ENCODE assay signal across 11 cellular contexts in genomic region chr1:182699673-182700350, GRCh38. TPM values are rescaled to one million over a fixed set of nuclear protein-coding genes. Genes with fewer than 3 reads are reported as not detected.
DNase-seq lines count a peak whose midpoint lies in the region; ATAC-seq, FAIRE-seq and TF ChIP-seq lines count a peak whose summit lies in the region.
"Had no signal": no experiment of that assay in that cellular context is flagged by ENCODE, and none has a peak within 500 bp of the region (broad histone marks: within the 10 kb centered on the region; RNA-seq: fewer than 3 reads in every experiment).

No MANE protein-coding gene starts in this region.

- TF ChIP-seq EP300 in neural cell (conservative IDR thresholded peaks at IDR 0.05; ENCODE audit: poor library complexity, severe bottlenecking), result no peak
- no peak for TF ChIP-seq EP300 in ovary (IDR thresholded peaks at IDR 0.05)

- no peaks in the 10 kb centered on the region for H3F3A ChIP-seq in neural cell (ENCODE audit: insufficient read depth, low read length, poor library complexity, severe bottlenecking)

- whole genome bisulfite sequencing in ovary, 3 donors, result 65 to 72% (median 66%) methylated on average over 18 to 23 of the region's 23 CpGs

- no peak for TF ChIP-seq CTCF in neural cell (IDR thresholded peaks at IDR 0.05; ENCODE audit: poor library complexity, severe bottlenecking)
- TF ChIP-seq CTCF in ovary (IDR thresholded peaks at IDR 0.05), result no peak

- intact Hi-C loops in ovary (cut with DNase I), result no loop called here

- TF ChIP-seq POLR2A in ovary (IDR thresholded peaks at IDR 0.05) (no peak), H54 (IDR thresholded peaks at IDR 0.05; ENCODE audit: low read depth, low read length) (no peak)

- no peaks in the 10 kb centered on the region for H3K9me2 ChIP-seq in neural cell (ENCODE audit: insufficient read depth, low read length)

- no peaks in the 10 kb centered on the region for H3K79me2 ChIP-seq in neural cell (replicated peaks; ENCODE audit: insufficient read depth, low read length)

- no peaks in the 10 kb centered on the region for H3K36me3 ChIP-seq in neural cell (ENCODE audit: insufficient read depth, low read length)
- H3K36me3 ChIP-seq in ovary, result no peaks in the 10 kb centered on the region

- peak overlapping the region; percentile 9 for H2AFZ ChIP-seq in neural cell (ENCODE audit: low read depth, low read length)

- H3K27me3 ChIP-seq in neural cell (ENCODE audit: insufficient read depth, low read depth, low read length) (no peaks in the 10 kb centered on the region), ovary (no peaks in the 10 kb centered on the region)

- DNase-seq in DMS79 treated with DMSO at 0.1 percent for 48 hours (lab: John Stamatoyannopoulos, UW) (peak; percentile 98), NCI-H2171 treated with DMSO at 0.1 percent for 48 hours (lab: John Stamatoyannopoulos, UW) (peak; percentile 99), ovary (no peak), DMS53 treated with DMSO at 0.1 percent for 48 hours (lab: John Stamatoyannopoulos, UW; ENCODE audit: unreplicated experiment) (no peak), NCI-H1105 treated with DMSO at 0.1 percent for 48 hours (lab: John Stamatoyannopoulos, UW) (no peak), H54 (ENCODE audit: insufficient read length, low spot score) (no peak)
- DNase-seq: CD4-positive, CD25-positive, alpha-beta regulatory T cell; effector CD4-positive, alpha-beta T cell; HCEC 1CT had no signal

- H3K9me3 ChIP-seq in neural cell (ENCODE audit: low read length) (no peaks in the 10 kb centered on the region), ovary (no peaks in the 10 kb centered on the region)

- no peak for FAIRE-seq in H54 (lab: Jason Lieb, UNC)

- H3K27ac ChIP-seq in neural cell (ENCODE audit: low read length), result no peak overlapping the region
- no peak overlapping the region for H3K27ac ChIP-seq in ovary

- H4K20me1 ChIP-seq in neural cell (ENCODE audit: insufficient read depth), result no peaks in the 10 kb centered on the region

- ATAC-seq in esophagus mucosa, result peak; percentile 38

- no peak overlapping the region for H3K9ac ChIP-seq in neural cell (ENCODE audit: low read length)

- no peak overlapping the region for H3K4me3 ChIP-seq in neural cell (ENCODE audit: low read length)
- no peak overlapping the region for H3K4me3 ChIP-seq in ovary

- no peak for TF ChIP-seq RAD21 in neural cell (conservative IDR thresholded peaks at IDR 0.05)

- H3K4me2 ChIP-seq in neural cell (ENCODE audit: low read length), result no peak overlapping the region

- H3K4me1 ChIP-seq in ovary (ENCODE audit: insufficient read depth), result peaks cover 9% of the 10 kb centered on the region

TF ChIP-seq in neural cell, 6 proteins besides CTCF, POLR2A, EP300 and RAD21:
- TF ChIP-seq MXI1 (conservative IDR thresholded peaks at IDR 0.05; ENCODE audit: poor library complexity, severe bottlenecking) (no peak), TAF1 (IDR thresholded peaks at IDR 0.05; ENCODE audit: low read depth) (no peak), EZH2 (IDR thresholded peaks at IDR 0.05; ENCODE audit: borderline replicate concordance, insufficient read depth, low read length, poor library complexity, severe bottlenecking) (no peak), SMC3 (conservative IDR thresholded peaks at IDR 0.05; ENCODE audit: poor library complexity) (no peak), POLR2AphosphoS5 (IDR thresholded peaks at IDR 0.05) (no peak), REST (IDR thresholded peaks at IDR 0.05; ENCODE audit: borderline replicate concordance) (no peak)

RNA-seq across cellular contexts. Expression of gene RGS8, which starts 15.4 kb away (rescaled TPM):
- total RNA-seq in esophagus mucosa (not detected), ovary (1 to 10 TPM in 1 of 7 donors, under 1 TPM in 5, not detected in 1; 0.12 to 1.7 (median 0.25) TPM)
- polyA plus RNA-seq in neural cell (2.9 and 8.3 TPM in 2 replicates), ovary (1 to 10 TPM in 1 of 2 donors, under 1 TPM in 1; 0.38 to 4.8 TPM)
- 24.9 and 26.1 TPM in 2 replicates for polyA minus RNA-seq in neural cell
- total RNA-seq: CD4-positive, CD25-positive, alpha-beta regulatory T cell had no signal
- polyA plus RNA-seq: CD4-positive, CD25-positive, alpha-beta regulatory T cell had no signal

Comparison
In these comparisons a context has a peak if more than half of its experiments do, and no peak if none do; other contexts are left out.
1. DNase-seq: peak in DMS79 treated with DMSO at 0.1 percent for 48 hours (single experiment) and NCI-H2171 treated with DMSO at 0.1 percent for 48 hours (single experiment); none in ovary (0 of 5), DMS53 treated with DMSO at 0.1 percent for 48 hours (single experiment), NCI-H1105 treated with DMSO at 0.1 percent for 48 hours (single experiment) and H54 (single experiment).